8 cellular contexts compared by ENCODE assay signal in genomic region chr11:61947486-61948210, GRCh38. TPM values are rescaled to one million over a fixed set of nuclear protein-coding genes. Genes with fewer than 3 reads are reported as not detected.
A peak's percentile ranks its signal among the peaks of the same experiment; 100 is the strongest.
DNase-seq lines count a peak whose midpoint lies in the region; ATAC-seq, FAIRE-seq and TF ChIP-seq lines count a peak whose summit lies in the region.

No MANE protein-coding gene starts in this region.

- TF ChIP-seq POLR2A in NB4 (IDR thresholded peaks at IDR 0.05; ENCODE audit: extremely low read depth, insufficient read length): no peak

- ATAC-seq in omental fat pad (ENCODE audit: low FRiP score) (peak; percentile 86), GM18861 (IDR thresholded peaks at IDR 0.05; ENCODE audit: unreplicated experiment) (no peak)

- FAIRE-seq in urothelium cell line (lab: Jason Lieb, UNC): no peak

- H3K4me3 ChIP-seq in NB4 (ENCODE audit: low read depth, low read length): no peak overlapping the region
- no peak overlapping the region for H3K4me3 ChIP-seq in foreskin fibroblast (ENCODE audit: low read depth in 1 of 2, low read length in 2 of 2)

- TF ChIP-seq CTCF in NB4 (IDR thresholded peaks at IDR 0.05; ENCODE audit: low read depth, low read length): peak; percentile 98
- TF ChIP-seq CTCF in foreskin fibroblast (IDR thresholded peaks at IDR 0.05; ENCODE audit: low read depth, low read length): peak; percentile 97
- peak in 2 of 3 donors; percentile 19 to 88 for TF ChIP-seq CTCF in omental fat pad (IDR thresholded peaks at IDR 0.05)

- in situ Hi-C loops in G401 (cut with HindIII; ENCODE audit: low sequenced_read_pairs): no loop called here

- DNase-seq in G401 (ENCODE audit: low spot score) (peak; percentile 89), NB4 (ENCODE audit: low read depth) (peak; percentile 81), SIG-M5 (lab: John Stamatoyannopoulos, UW) (peak; percentile 8), foreskin fibroblast (peak; percentile 82 to 96), omental fat pad (ENCODE audit: low spot score) (peak; percentile 94), urothelium cell line (ENCODE audit: low spot score) (peak; percentile 84)
- DNase-seq in activated effector memory CD4-positive, alpha-beta T cell treated with Interleukin-2 at 50 U/mL for 16 hours: peak; percentile 40

RNA-seq across cellular contexts. Expression of gene BEST1, which starts 2.5 kb away (rescaled TPM):
- 0.10 and 0.18 TPM in 2 replicates for total RNA-seq in G401 (2014; rRNA removed; shearing (Covaris generic))
- 10 to 100 TPM in 3 of 4 donors, 1 to 10 TPM in 1; 5.8 to 17.0 (median 12.0) TPM for total RNA-seq in omental fat pad

RNA-seq across cellular contexts. Expression of gene FTH1, which starts 19.8 kb away (rescaled TPM):
- total RNA-seq in G401 (2014; rRNA removed; shearing (Covaris generic)): 588 and 699 TPM in 2 replicates
- 1,000 to 10,000 TPM; 3,477 to 7,075 (median 4,643) TPM for total RNA-seq in omental fat pad

RNA-seq across cellular contexts. Expression of gene RAB3IL1, which starts 30.3 kb away (rescaled TPM):
- 12.4 and 19.0 TPM in 2 replicates for total RNA-seq in G401 (2014; rRNA removed; shearing (Covaris generic))
- total RNA-seq in omental fat pad: 10 to 100 TPM; 18.5 to 37.8 (median 25.4) TPM

RNA-seq across cellular contexts. Expression of gene FADS3, which starts 56.3 kb away (rescaled TPM):
- total RNA-seq in G401 (2014; rRNA removed; shearing (Covaris generic)): 44.4 and 47.1 TPM in 2 replicates
- total RNA-seq in omental fat pad: 100 to 1,000 TPM; 111 to 285 (median 246) TPM

Comparison
In these comparisons a context has a peak if more than half of its experiments do, and no peak if none do; other contexts are left out.
1. DNase-seq: peak in every context shown above with its lines; median percentile 94 in omental fat pad; 89 in G401; 89 in foreskin fibroblast; 84 in urothelium cell line; 81 in NB4; 40 in activated effector memory CD4-positive, alpha-beta T cell treated with Interleukin-2 at 50 U/mL for 16 hours; 8 in SIG-M5.